In genomic region chr6:3397229-3398164, GRCh38 we compare ENCODE assay signal across 27 cellular contexts. TPM values are rescaled to one million over a fixed set of nuclear protein-coding genes. Genes with fewer than 3 reads are reported as not detected.
A peak's percentile ranks its signal among the peaks of the same experiment; 100 is the strongest.
DNase-seq lines count a peak whose midpoint lies in the region; ATAC-seq and TF ChIP-seq lines count a peak whose summit lies in the region.
"Had no signal": no experiment of that assay in that cellular context is flagged by ENCODE, and none has a peak within 500 bp of the region (broad histone marks: within the 10 kb centered on the region; RNA-seq: fewer than 3 reads in every experiment).

No MANE protein-coding gene starts in this region.

- no peaks in the 10 kb centered on the region for H3K27me3 ChIP-seq in dorsolateral prefrontal cortex
- no peaks in the 10 kb centered on the region for H3K27me3 ChIP-seq in muscle layer of colon (ENCODE audit: control insufficient read depth in 1 of 2, insufficient read depth in 2 of 2, low read length in 2 of 2)
- H3K27me3 ChIP-seq in GM23338 (ENCODE audit: insufficient read depth), result no peaks in the 10 kb centered on the region
- H3K27me3 ChIP-seq: BLaER1 treated with 17β-estradiol and CSF1 and Interleukin-3, amounts not matched to agents 10 nM and 100 nM; gastrocnemius medialis; right atrium auricular region; SJCRH30; upper lobe of left lung had no signal

- no peak overlapping the region for H3K4me2 ChIP-seq in GM23338
- H3K4me2 ChIP-seq: BLaER1 treated with 17β-estradiol and CSF1 and Interleukin-3, amounts not matched to agents 10 nM and 100 nM had no signal

- H3F3A ChIP-seq in GM23338 (replicated peaks; ENCODE audit: low read depth), result 0 out of 2 replicates have a peak, but pooled peaks cover 3% of the 10 kb centered on the region

- H3K27ac Mint-ChIP-seq in WTC11, result peak overlapping the region; percentile 74; the same call in 1 of the 2 replicates
- H3K27ac Mint-ChIP-seq in GM23338, result no peak overlapping the region

- intact Hi-C loops in dorsolateral prefrontal cortex (cut with DNase I), result no loop called here

- TF ChIP-seq CTCF in WTC11 (IDR thresholded peaks at IDR 0.05) (no peak), dorsolateral prefrontal cortex (IDR thresholded peaks at IDR 0.05 in 54 of 56, conservative IDR thresholded peaks at IDR 0.05 in 2 of 56; ENCODE audit: low read depth in 1 of 56, partially characterized antibody in 56 of 56) (no peak), GM23338 (conservative IDR thresholded peaks at IDR 0.05; ENCODE audit: low read depth in 2 of 2) (no peak)

- H3K4me1 Mint-ChIP-seq in WTC11 (peaks cover 29% of the 10 kb centered on the region), GM23338 (peaks cover 38% of the 10 kb centered on the region)

- peak overlapping the region in 58 of 59 donors; percentile 18 to 99 (median 76) for H3K27ac ChIP-seq in dorsolateral prefrontal cortex
- peak overlapping the region; percentile 17 for H3K27ac ChIP-seq in muscle layer of colon (ENCODE audit: low read depth, low read length)
- peak overlapping the region; percentile 80 for H3K27ac ChIP-seq in substantia nigra (ENCODE audit: low read depth, low read length, poor library complexity, severe bottlenecking)
- no peak overlapping the region for H3K27ac ChIP-seq in GM23338 (ENCODE audit: low read depth)
- H3K27ac ChIP-seq: BLaER1 treated with 17β-estradiol and CSF1 and Interleukin-3, amounts not matched to agents 10 nM and 100 nM; gastrocnemius medialis; lower lobe of right lung; parathyroid adenoma; right atrium auricular region; SJCRH30 had no signal

- H3K36me3 Mint-ChIP-seq in WTC11 (0 out of 2 replicates have a peak, but pooled peaks cover 2% of the 10 kb centered on the region), GM23338 (ENCODE audit: low read depth) (peaks cover 19% of the 10 kb centered on the region; the same call in 2 of the 3 replicates)

- H3K9me3 ChIP-seq in muscle layer of colon (ENCODE audit: low read length), result no peaks in the 10 kb centered on the region
- H3K9me3 ChIP-seq: BLaER1 treated with 17β-estradiol and CSF1 and Interleukin-3, amounts not matched to agents 10 nM and 100 nM; gastrocnemius medialis; lower lobe of right lung; mucosa of descending colon; right atrium auricular region; SJCRH30; upper lobe of left lung had no signal

- H3K27me3 Mint-ChIP-seq in WTC11 (ENCODE audit: low read depth) (no peaks in the 10 kb centered on the region), GM23338 (ENCODE audit: insufficient read depth, low read depth, poor library complexity) (peaks cover 14% of the 10 kb centered on the region)

- peaks cover 17% of the 10 kb centered on the region for H3K4me1 ChIP-seq in muscle layer of colon (ENCODE audit: insufficient read depth, low read length)
- no peaks in the 10 kb centered on the region for H3K4me1 ChIP-seq in GM23338 (ENCODE audit: insufficient read depth)
- H3K4me1 ChIP-seq: right atrium auricular region, SJCRH30 had no signal

- H3K9me3 Mint-ChIP-seq in WTC11 (no peaks in the 10 kb centered on the region), GM23338 (no peaks in the 10 kb centered on the region)

- no peak overlapping the region for H2AFZ ChIP-seq in GM23338
- H2AFZ ChIP-seq: parathyroid adenoma had no signal

- peaks cover 9% of the 10 kb centered on the region; the same call in 1 of the 2 replicates for H4K20me1 ChIP-seq in GM23338 (replicated peaks; ENCODE audit: insufficient read depth)
- H4K20me1 ChIP-seq: BLaER1 treated with 17β-estradiol and CSF1 and Interleukin-3, amounts not matched to agents 10 nM and 100 nM had no signal

- DNase-seq in WTC11 (ENCODE audit: low spot score), result no peak
- DNase-seq in dorsolateral prefrontal cortex, result no peak
- DNase-seq in substantia nigra (lab: John Stamatoyannopoulos, UW), result peak in 1 of 49 donors; percentile 20
- DNase-seq in DMS 273 treated with DMSO at 0.1 percent for 48 hours (lab: John Stamatoyannopoulos, UW), result no peak
- DNase-seq in GM23338 (ENCODE audit: low spot score), result no peak
- DNase-seq: activated CD4-positive, alpha-beta T cell treated with anti-CD3 and anti-CD28 coated beads, Interleukin-2, amount 50 U/mL, for 1 hour; activated CD4-positive, CD25-positive, alpha-beta regulatory T cell; activated naive CD4-positive, alpha-beta T cell; cerebellar nuclear complex; gastrocnemius medialis; kidney glomerular epithelial cell; lower lobe of right lung; NCI-H1092; NCI-H1694; NCI-H2171; NCI-H510A; SJCRH30; stimulated activated CD4-positive, alpha-beta T cell treated with anti-CD3 and anti-CD28 coated beads, Interleukin-12 subunit alpha, Interleukin-12 subunit beta, amount 100 ng/mL, for 4 hours; stimulated activated CD4-positive, alpha-beta T cell treated with anti-CD3 and anti-CD28 coated beads, Interleukin-4, amount 100 ng/mL, for 1 hour; upper lobe of left lung had no signal

- peaks cover 58% of the 10 kb centered on the region for H3K79me2 ChIP-seq in GM23338 (replicated peaks; ENCODE audit: insufficient read depth)

- H3K36me3 ChIP-seq in muscle layer of colon (ENCODE audit: insufficient read depth, low read length) (no peaks in the 10 kb centered on the region), GM23338 (ENCODE audit: insufficient read depth) (no peaks in the 10 kb centered on the region)
- H3K36me3 ChIP-seq: BLaER1 treated with 17β-estradiol and CSF1 and Interleukin-3, amounts not matched to agents 10 nM and 100 nM; gastrocnemius medialis; lower lobe of right lung; right atrium auricular region; SJCRH30; upper lobe of left lung had no signal

- H3K9me2 ChIP-seq in GM23338 (ENCODE audit: insufficient read depth), result no peaks in the 10 kb centered on the region

- no peak overlapping the region for H3K4me3 ChIP-seq in dorsolateral prefrontal cortex
- H3K4me3 ChIP-seq in muscle layer of colon (ENCODE audit: low read depth in 1 of 2, low read length in 2 of 2), result no peak overlapping the region
- H3K4me3 ChIP-seq in GM23338, result no peak overlapping the region
- H3K4me3 ChIP-seq: BLaER1 treated with 17β-estradiol and CSF1 and Interleukin-3, amounts not matched to agents 10 nM and 100 nM; gastrocnemius medialis; lower lobe of right lung; mucosa of descending colon; right atrium auricular region; SJCRH30; upper lobe of left lung had no signal

- POLR2A ChIA-PET in WTC11 (lab: Charles Lee), result no interaction called here

- H3K4me3 Mint-ChIP-seq in WTC11 (no peak overlapping the region), GM23338 (no peak overlapping the region)

- H3K9ac ChIP-seq in muscle layer of colon (ENCODE audit: low read length), result no peak overlapping the region
- H3K9ac ChIP-seq: BLaER1 treated with 17β-estradiol and CSF1 and Interleukin-3, amounts not matched to agents 10 nM and 100 nM; parathyroid adenoma had no signal

- ATAC-seq in WTC11 (no peak), GM18873 (IDR thresholded peaks at IDR 0.05; ENCODE audit: low FRiP score, unreplicated experiment) (no peak), HG03354 (IDR thresholded peaks at IDR 0.05; ENCODE audit: poor library complexity, severe bottlenecking, unreplicated experiment) (no peak), GM23338 (no peak)
- ATAC-seq: gastrocnemius medialis, lower lobe of right lung, mucosa of descending colon had no signal

- CTCF ChIA-PET in WTC11 (lab: Charles Lee), result interaction anchor here (1.0 to 1.8 kb wide), 3 partner anchors 14 to 352 kb away, joined by 3 to 5 read pairs (median 3); no protein-coding TSS in a partner anchor

TF ChIP-seq in WTC11, 78 proteins besides CTCF, POLR2A, EP300 and RAD21:
- no peak for TF ChIP-seq ZNF671 (CRISPR knock-in tag; IDR thresholded peaks at IDR 0.05)
- no peak for TF ChIP-seq RORB (CRISPR knock-in tag; IDR thresholded peaks at IDR 0.05)
- TF ChIP-seq E2F1 (CRISPR knock-in tag; IDR thresholded peaks at IDR 0.05), result no peak
- TF ChIP-seq TP53 (CRISPR knock-in tag; IDR thresholded peaks at IDR 0.05), result no peak

TF ChIP-seq in GM23338, 12 proteins besides CTCF, POLR2A, EP300 and RAD21 (continues in another document):
- TF ChIP-seq JUNB (IDR thresholded peaks at IDR 0.05; ENCODE audit: unreplicated experiment) (no peak), ZNF114 (CRISPR knock-in tag; IDR thresholded peaks at IDR 0.05) (no peak), NANOG (IDR thresholded peaks at IDR 0.05; ENCODE audit: borderline replicate concordance) (no peak), POLR2AphosphoS5 (IDR thresholded peaks at IDR 0.05; ENCODE audit: low read depth) (no peak), CREB1 (CRISPR knock-in tag; IDR thresholded peaks at IDR 0.05; ENCODE audit: low read depth) (no peak), ZNF331 (CRISPR knock-in tag; IDR thresholded peaks at IDR 0.05; ENCODE audit: low read depth) (no peak)

RNA-seq across cellular contexts. Expression of gene SLC22A23, which starts 59.4 kb away (rescaled TPM):
- 33.6 to 38.2 TPM (median 33.8 TPM) in 3 replicates for total RNA-seq in WTC11 (2021)
- total RNA-seq in dorsolateral prefrontal cortex, result 100 to 1,000 TPM in 1 of 120 experiments, 10 to 100 TPM in 119; 36.4 to 160 (median 55.7) TPM
- 38.3 TPM in 2 replicates for total RNA-seq in GM23338 (2014; rRNA removed; shearing (Covaris generic))
- polyA plus RNA-seq in GM23338 (2016; fragmentation: Nextera tagmentation; extraction: Ambion mirVana), result 6.1 and 7.0 TPM in 2 replicates
